ENCODE assay signal across 8 cellular contexts in the genomic region with DNA sequence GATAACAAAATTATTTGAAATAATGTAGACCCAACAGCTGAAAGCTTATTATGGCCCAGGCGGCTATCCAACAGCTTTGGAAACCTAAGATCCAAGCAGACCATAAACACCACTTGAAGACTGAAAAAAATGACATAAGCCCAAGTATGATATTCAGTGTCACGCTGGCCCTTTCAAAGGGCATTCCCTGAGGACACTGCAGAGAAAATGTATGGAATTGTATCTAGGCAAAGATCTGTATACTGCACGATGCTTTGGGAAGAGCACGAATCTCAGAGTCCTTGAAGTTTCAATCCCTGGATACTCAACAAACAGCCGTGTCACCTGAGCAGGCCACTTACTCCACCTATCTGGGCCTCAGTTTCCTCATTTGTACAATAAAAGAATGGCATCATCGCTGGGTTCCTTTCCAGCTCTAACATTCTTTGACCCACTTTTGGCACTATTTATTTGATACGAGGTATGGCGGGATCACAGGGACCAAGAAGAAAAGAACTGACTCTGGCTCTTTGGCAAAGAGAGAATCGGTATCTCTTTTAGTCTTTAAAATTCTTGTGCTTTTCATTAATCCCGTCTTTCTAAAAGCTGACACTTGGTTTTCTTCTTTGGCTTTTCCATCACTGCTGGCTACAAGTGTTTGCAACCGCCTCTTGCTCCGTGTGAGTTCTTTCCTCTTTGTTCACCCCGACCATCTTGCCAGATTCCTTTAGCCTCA. TPM values are rescaled to one million over a fixed set of nuclear protein-coding genes. Genes with fewer than 3 reads are reported as not detected.
A peak's percentile ranks its signal among the peaks of the same experiment; 100 is the strongest.
DNase-seq lines count a peak whose midpoint lies in the region; TF ChIP-seq lines count a peak whose summit lies in the region.

No MANE protein-coding gene starts in this region.

- TF ChIP-seq CTCF in progenitor cell of endocrine pancreas (IDR thresholded peaks at IDR 0.05; ENCODE audit: unreplicated experiment) (no peak), GM10266 (IDR thresholded peaks at IDR 0.05; ENCODE audit: control insufficient read depth, insufficient read depth, low read depth, missing control alignments) (no peak)

- DNase-seq in SJSA1 (ENCODE audit: low read depth in 1 of 2, low spot score in 2 of 2) (no peak), fibroblast of gingiva (ENCODE audit: low read depth) (peak; percentile 23), progenitor cell of endocrine pancreas (ENCODE audit: low spot score, unreplicated experiment) (no peak), kidney glomerular epithelial cell (lab: John Stamatoyannopoulos, UW) (no peak), GM10266 (ENCODE audit: extremely low spot score) (no peak)
- no peak for DNase-seq in stimulated activated CD4-positive, alpha-beta T cell treated with anti-CD3 and anti-CD28 coated beads, Interleukin-4, amount 100 ng/mL, for 4 hours
- DNase-seq in stimulated activated naive CD4-positive, alpha-beta T cell treated with Interleukin-2 at 50 U/mL for 16 hours (lab: John Stamatoyannopoulos, UW), result no peak

- no peak overlapping the region for H3K27ac ChIP-seq in SJSA1

- H3K27me3 Mint-ChIP-seq in progenitor cell of endocrine pancreas, result no peaks in the 10 kb centered on the region

- H3K9me3 ChIP-seq in ES-I3 (ENCODE audit: control insufficient read depth, insufficient read depth, low read length) (no peaks in the 10 kb centered on the region), SJSA1 (replicated peaks) (peaks cover 2% of the 10 kb centered on the region; the same call in 1 of the 2 replicates)

- peak overlapping the region; percentile 94 for H3K9ac ChIP-seq in ES-I3 (ENCODE audit: low read depth, low read length)

- H3K4me3 Mint-ChIP-seq in progenitor cell of endocrine pancreas (ENCODE audit: low read depth), result peak overlapping the region; percentile 88

- H3K9me3 Mint-ChIP-seq in progenitor cell of endocrine pancreas (ENCODE audit: low read depth), result no peaks in the 10 kb centered on the region

- peak overlapping the region; percentile 93 for H3K4me3 ChIP-seq in SJSA1

- no peaks in the 10 kb centered on the region for H3K27me3 ChIP-seq in SJSA1 (replicated peaks)

- H3K4me1 Mint-ChIP-seq in progenitor cell of endocrine pancreas (ENCODE audit: low read depth), result peaks cover 23% of the 10 kb centered on the region

- H3K36me3 Mint-ChIP-seq in progenitor cell of endocrine pancreas (ENCODE audit: insufficient read depth), result no peaks in the 10 kb centered on the region

- peak overlapping the region; percentile 95 for H3K27ac Mint-ChIP-seq in progenitor cell of endocrine pancreas

- H3K4me1 ChIP-seq in ES-I3 (ENCODE audit: insufficient read depth, low read length), result peaks cover 25% of the 10 kb centered on the region
- H3K4me1 ChIP-seq in SJSA1 (replicated peaks), result peaks cover 32% of the 10 kb centered on the region

- H3K36me3 ChIP-seq in ES-I3 (ENCODE audit: insufficient read depth, low read length) (no peaks in the 10 kb centered on the region), SJSA1 (peaks cover 3% of the 10 kb centered on the region; the same call in 1 of the 2 replicates)

RNA-seq across cellular contexts. Expression of a gene that starts 1.2 kb away (rescaled TPM):
- total RNA-seq in SJSA1 (2014; rRNA removed; shearing (Covaris generic)), result 22.1 and 36.0 TPM in 2 replicates
- total RNA-seq in progenitor cell of endocrine pancreas, result 43.3 and 46.8 TPM in 2 replicates

RNA-seq across cellular contexts. Expression of a gene that starts 13.3 kb away (rescaled TPM):
- total RNA-seq in SJSA1 (2014; rRNA removed; shearing (Covaris generic)), result 4.6 and 4.8 TPM in 2 replicates
- 0.74 and 1.4 TPM in 2 replicates for total RNA-seq in progenitor cell of endocrine pancreas
